25 cellular contexts compared by ENCODE assay signal in the genomic region with DNA sequence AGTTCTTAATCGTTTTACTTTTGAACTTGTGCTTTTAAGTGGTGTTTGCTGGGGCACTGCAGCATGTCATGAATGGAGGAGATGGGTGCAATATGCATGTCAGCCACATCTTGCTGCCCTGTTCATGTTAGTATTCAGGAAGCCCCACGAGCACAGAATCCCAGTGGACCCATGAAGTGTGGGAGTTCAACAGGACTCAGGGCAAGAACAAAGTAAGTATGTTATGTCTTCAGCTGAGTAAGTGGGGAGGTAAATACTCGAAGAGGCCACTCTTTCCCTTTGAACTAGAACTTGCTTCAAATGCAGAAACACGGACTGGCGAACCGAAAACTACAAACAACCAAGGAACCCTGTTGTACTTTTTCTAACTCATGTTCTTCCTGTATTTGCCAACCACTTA. TPM values are rescaled to one million over a fixed set of nuclear protein-coding genes. Genes with fewer than 3 reads are reported as not detected.
"Had no signal": no experiment of that assay in that cellular context is flagged by ENCODE, and none has a peak within 500 bp of the region (broad histone marks: within the 10 kb centered on the region; RNA-seq: fewer than 3 reads in every experiment).

No MANE protein-coding gene starts in this region.

- H3K36me3 ChIP-seq: MG63, SJSA1 had no signal

- DNase-seq: IMR-90; Karpas-422; KG1; MG63; NCI-H1092 treated with DMSO at 0.1 percent for 48 hours; NCI-H1436; NCI-H187; NCI-H2029; NCI-H2081 treated with DMSO at 0.1 percent for 48 hours; NCI-H2171; NCI-H226; NCI-H446; NCI-H510A; NCI-H524 treated with DMSO at 0.1 percent for 48 hours; NCI-H69; NCI-H774; NK-92 treated with Interleukin-12 subunit alpha and Interleukin-12 subunit beta, amount 100 ng/mL, for 24 hours; Right ventricle myocardium superior; RPMI8226; SIG-M5; SW 1271 had no signal

- ATAC-seq: HepG2 had no signal

- H3K4me1 ChIP-seq: SJSA1 had no signal

- H3K9me3 ChIP-seq: MG63, SJSA1 had no signal

- H3K27ac ChIP-seq: SJSA1, SK-N-MC had no signal

- H3K4me3 ChIP-seq: MG63, SJSA1, SK-N-MC had no signal

RNA-seq across cellular contexts. Expression of a gene that starts 23.4 kb away (rescaled TPM):
- total RNA-seq: HepG2, HT-29, IMR-90, Right ventricle myocardium superior, SJSA1 had no signal
- polyA plus RNA-seq: HepG2, IMR-90 had no signal
